ENCODE assay signal across 1 cellular context in the genomic region with DNA sequence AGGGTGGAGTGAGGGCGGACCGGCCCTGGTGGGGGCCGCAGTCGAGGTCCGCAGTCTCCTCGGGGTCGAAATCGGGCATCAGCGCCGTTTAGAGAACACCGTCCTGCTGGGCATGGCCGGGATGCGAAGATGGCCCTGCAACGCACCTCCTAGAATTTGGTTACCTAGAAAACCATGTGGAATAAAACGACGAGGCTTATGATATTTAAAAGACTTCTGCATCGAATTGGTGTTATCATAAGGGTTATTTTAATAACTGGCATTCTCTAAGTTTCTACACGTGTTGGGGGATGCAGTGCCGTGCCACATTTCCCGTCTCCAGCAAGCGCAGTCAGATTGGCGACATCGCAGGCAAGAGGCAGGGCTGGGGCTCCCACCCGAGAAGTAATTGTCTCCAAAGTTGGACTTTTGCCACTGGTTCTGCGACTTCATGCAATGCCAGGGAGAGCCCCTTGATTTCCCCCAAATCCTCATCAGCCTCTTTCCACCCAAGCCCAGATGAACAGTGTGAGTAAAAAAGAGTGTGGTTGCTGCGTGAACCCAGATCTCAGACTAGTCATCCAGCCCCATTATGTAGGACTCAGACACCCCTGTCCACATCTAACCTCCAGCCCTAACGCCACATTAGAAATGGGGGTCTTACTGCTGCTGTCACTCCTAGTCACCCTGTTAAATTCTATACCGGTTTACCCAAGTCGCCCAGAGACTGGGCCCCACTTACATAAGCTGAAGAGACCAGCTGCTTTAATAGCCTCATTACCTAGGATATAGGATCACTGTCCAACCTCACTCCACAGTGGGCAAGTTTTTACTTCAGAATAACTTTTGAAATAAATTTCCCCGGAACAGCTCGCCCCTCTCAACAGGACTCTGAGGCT.
TF ChIP-seq lines count a peak whose summit lies in the region.

No MANE protein-coding gene starts in this region.

TF ChIP-seq in HEK293, 187 proteins besides CTCF, POLR2A, EP300 and RAD21 (continued from another document):
- TF ChIP-seq ZNF184 (tag by site-specific recombination; IDR thresholded peaks at IDR 0.05) (no peak), ZBTB21 (tag by site-specific recombination; IDR thresholded peaks at IDR 0.05) (0 out of 2 replicates have a peak, but pooled peaks have one; percentile 7)
